ENCODE assay signal across 23 cellular contexts in the genomic region with DNA sequence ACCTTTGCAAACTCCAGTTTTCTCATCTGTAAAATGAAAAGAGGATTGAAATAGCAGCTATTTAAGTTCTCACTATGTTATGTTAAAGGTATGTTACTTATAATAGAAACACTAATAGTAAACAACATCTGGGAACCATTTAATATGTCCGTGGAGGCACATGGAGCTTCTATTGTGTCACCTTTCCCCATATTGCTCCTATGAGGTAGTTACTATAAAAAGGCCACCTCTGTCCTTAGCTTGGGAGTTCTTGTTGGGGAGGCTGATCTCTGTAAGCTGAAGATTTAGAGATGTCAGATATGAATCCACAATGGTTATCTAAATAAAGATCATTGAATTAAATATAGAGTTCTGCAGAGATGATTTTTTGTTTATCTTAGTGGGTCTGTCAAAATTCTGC.
DNase-seq lines count a peak whose midpoint lies in the region; ATAC-seq and TF ChIP-seq lines count a peak whose summit lies in the region.
"Had no signal": no experiment of that assay in that cellular context is flagged by ENCODE, and none has a peak within 500 bp of the region (broad histone marks: within the 10 kb centered on the region; RNA-seq: fewer than 3 reads in every experiment).

No MANE protein-coding gene starts in this region.

- H3K36me3 ChIP-seq in heart left ventricle (no peaks in the 10 kb centered on the region), gastrocnemius medialis (no peaks in the 10 kb centered on the region)
- H3K36me3 ChIP-seq: BLaER1 treated with 17β-estradiol and CSF1 and Interleukin-3, amounts not matched to agents 10 nM and 100 nM had no signal

- H3K9me3 ChIP-seq in heart left ventricle (no peaks in the 10 kb centered on the region), gastrocnemius medialis (no peaks in the 10 kb centered on the region)
- H3K9me3 ChIP-seq: A549; BLaER1 treated with 17β-estradiol and CSF1 and Interleukin-3, amounts not matched to agents 10 nM and 100 nM; Caco-2 had no signal

- H3K4me3 ChIP-seq in heart left ventricle (no peak overlapping the region), gastrocnemius medialis (no peak overlapping the region)
- H3K4me3 ChIP-seq: A549; BLaER1 treated with 17β-estradiol and CSF1 and Interleukin-3, amounts not matched to agents 10 nM and 100 nM; GM12878 had no signal

- H3K27ac ChIP-seq in heart left ventricle (no peak overlapping the region), VCaP (peak overlapping the region; percentile 97; the same call in 1 of the 2 replicates), gastrocnemius medialis (peak overlapping the region; percentile 74 to 84 (median 80))
- H3K27ac ChIP-seq: 22Rv1; A549; BLaER1 treated with 17β-estradiol and CSF1 and Interleukin-3, amounts not matched to agents 10 nM and 100 nM; C4-2B had no signal

- in situ Hi-C loops in gastrocnemius medialis (cut with MboI; ENCODE audit: low sequenced_read_pairs in 4 of 4) = loop anchor here in 1 of 4 donors (10.0 kb wide), 1 partner anchor 109 kb away; no protein-coding TSS in a partner anchor

- no peaks in the 10 kb centered on the region for H3K27me3 ChIP-seq in heart left ventricle
- no peaks in the 10 kb centered on the region for H3K27me3 ChIP-seq in gastrocnemius medialis
- H3K27me3 ChIP-seq: BLaER1 treated with 17β-estradiol and CSF1 and Interleukin-3, amounts not matched to agents 10 nM and 100 nM had no signal

- DNase-seq in DMS 273 (lab: John Stamatoyannopoulos, UW; ENCODE audit: unreplicated experiment) (peak; percentile 3), DMS 273 treated with DMSO at 0.1 percent for 48 hours (lab: John Stamatoyannopoulos, UW) (no peak), heart left ventricle (no peak), cardiac septum (ENCODE audit: low spot score) (no peak), gastrocnemius medialis (peak in 1 of 2 donors; percentile 41), DMS153 treated with DMSO at 0.1 percent for 48 hours (lab: John Stamatoyannopoulos, UW; ENCODE audit: unreplicated experiment) (no peak), ureter (ENCODE audit: low spot score) (no peak)
- DNase-seq: AML-193; Caco-2; Calu3; CD4-positive, alpha-beta T cell; CD8-positive, alpha-beta T cell; DMS53; DMS79; DND-41; EL; GDM1 had no signal

- TF ChIP-seq CTCF in heart left ventricle (IDR thresholded peaks at IDR 0.05) = no peak
- TF ChIP-seq CTCF in VCaP (conservative IDR thresholded peaks at IDR 0.05) = no peak
- no peak for TF ChIP-seq CTCF in gastrocnemius medialis (IDR thresholded peaks at IDR 0.05 in 4 of 5, conservative IDR thresholded peaks at IDR 0.05 in 1 of 5)

- 25 to 39% (median 33%) methylated on average over 1 of the region's 1 CpG for WGBS in heart left ventricle, 4 donors

- TF ChIP-seq POLR2A in heart left ventricle (IDR thresholded peaks at IDR 0.05) (no peak), gastrocnemius medialis (IDR thresholded peaks at IDR 0.05) (peak in 1 of 2 donors; percentile 21)

- peak in 3 of 4 donors; percentile 44 to 79 (median 67) for ATAC-seq in heart left ventricle
- peak; percentile 98 for ATAC-seq in gastrocnemius medialis
- ATAC-seq: A549; CD8-positive, alpha-beta T cell; GM12878 had no signal

- H3K4me1 ChIP-seq in heart left ventricle (peaks cover 0 to 7% (median 0%) of the 10 kb centered on the region in 12 donors), gastrocnemius medialis (peaks cover 32 to 46% of the 10 kb centered on the region in 2 donors)
- H3K4me1 ChIP-seq: Caco-2 had no signal

- intact Hi-C loops in heart left ventricle (cut with DNase I) = loop anchor here in 2 of 10 donors (10.0 kb wide), 1 partner anchor 851 kb away; no protein-coding TSS in a partner anchor
- intact Hi-C loops in cardiac septum (cut with DNase I) = no loop called here
- intact Hi-C loops in gastrocnemius medialis (cut with DNase I; ENCODE audit: low total_unique reads) = loop anchor here (5.0 kb wide), 1 partner anchor 127 kb away; the partner anchor contains the start of gene FHIP1A

Comparison
In these comparisons a context has a peak if more than half of its experiments do, and no peak if none do; other contexts are left out.
1. H3K27ac ChIP-seq: peak in VCaP (single experiment) and gastrocnemius medialis (4 of 4); none in heart left ventricle (0 of 12).